10 cellular contexts compared by ENCODE assay signal in genomic region chrX:12999422-12999821, GRCh38. TPM values are rescaled to one million over a fixed set of nuclear protein-coding genes. Genes with fewer than 3 reads are reported as not detected.
A peak's percentile ranks its signal among the peaks of the same experiment; 100 is the strongest.
DNase-seq lines count a peak whose midpoint lies in the region; ATAC-seq and TF ChIP-seq lines count a peak whose summit lies in the region.
"Had no signal": no experiment of that assay in that cellular context is flagged by ENCODE, and none has a peak within 500 bp of the region (broad histone marks: within the 10 kb centered on the region; RNA-seq: fewer than 3 reads in every experiment).

No MANE protein-coding gene starts in this region.

- no peaks in the 10 kb centered on the region for H3K36me3 Mint-ChIP-seq in natural killer cell

- ATAC-seq in GM18511 (IDR thresholded peaks at IDR 0.05; ENCODE audit: unreplicated experiment), result peak; percentile 49
- peak; percentile 61 for ATAC-seq in HG02870 (IDR thresholded peaks at IDR 0.05; ENCODE audit: unreplicated experiment)
- peak; percentile 53 to 71 (median 66) for ATAC-seq in natural killer cell

- WGBS in prostate gland, result 78% methylated on average over 9 of the region's 9 CpGs

- no peaks in the 10 kb centered on the region for H3K36me3 ChIP-seq in prostate gland

- H3K4me1 Mint-ChIP-seq in natural killer cell, result peaks cover 27% of the 10 kb centered on the region in 2 donors

- H3K9me3 ChIP-seq in prostate gland, result no peaks in the 10 kb centered on the region

- peaks cover 0 to 24% of the 10 kb centered on the region in 2 donors for H3K27me3 Mint-ChIP-seq in natural killer cell (ENCODE audit: low read depth in 2 of 2)

- H3K4me3 Mint-ChIP-seq in natural killer cell, result peak overlapping the region; percentile 77

- no peaks in the 10 kb centered on the region for H3K9me3 Mint-ChIP-seq in natural killer cell

- no peak overlapping the region for H3K4me3 ChIP-seq in prostate gland

- H3K27ac Mint-ChIP-seq in natural killer cell, result peak overlapping the region; percentile 90 to 94

- no peaks in the 10 kb centered on the region for H3K4me1 ChIP-seq in prostate gland (replicated peaks)

- DNase-seq in activated CD4-positive, alpha-beta T cell treated with anti-CD3 and anti-CD28 coated beads for 4 hours, result peak; percentile 50 to 51
- DNase-seq in natural killer cell, result no peak
- no peak for DNase-seq in OCI-M1 (lab: John Stamatoyannopoulos, UW)
- DNase-seq in NCI-H524 (lab: John Stamatoyannopoulos, UW), result no peak
- DNase-seq in HCEC 1CT, result no peak
- no peak for DNase-seq in prostate gland (ENCODE audit: low spot score)

- intact Hi-C loops in natural killer cell (cut with micrococcal nuclease), result no loop called here
- intact Hi-C loops in prostate gland (cut with DNase I), result no loop called here

- no peak for TF ChIP-seq CTCF in natural killer cell (IDR thresholded peaks at IDR 0.05)
- TF ChIP-seq CTCF in prostate gland (IDR thresholded peaks at IDR 0.05), result no peak

- TF ChIP-seq POLR2A in prostate gland (IDR thresholded peaks at IDR 0.05), result no peak

- no peak overlapping the region for H3K27ac ChIP-seq in prostate gland

- H3K27me3 ChIP-seq in prostate gland (replicated peaks; ENCODE audit: insufficient read depth), result no peaks in the 10 kb centered on the region

RNA-seq across cellular contexts. Expression of gene TMSB4X, which starts 24.5 kb away (rescaled TPM):
- total RNA-seq in natural killer cell (1,000 to 10,000 TPM; 5,049 to 6,005 (median 5,892) TPM), prostate gland (1,000 to 10,000 TPM; 1,116 to 1,330 TPM)

RNA-seq across cellular contexts. Expression of gene FAM9C, which starts 45.0 kb away (rescaled TPM):
- total RNA-seq in natural killer cell (not detected), prostate gland (1 to 10 TPM in 1 of 2 donors, not detected in 1; 6.5 TPM)
- total RNA-seq: glomerular endothelial cell, M059J had no signal

Comparison
In these comparisons a context has a peak if more than half of its experiments do, and no peak if none do; other contexts are left out.
1. DNase-seq: peak in activated CD4-positive, alpha-beta T cell treated with anti-CD3 and anti-CD28 coated beads for 4 hours (2 of 2); none in natural killer cell (single experiment), OCI-M1 (single experiment), NCI-H524 (0 of 2), HCEC 1CT (single experiment) and prostate gland (single experiment).
2. Peak in every context shown above with its lines, with median percentiles within 50 percentile points of each other: ATAC-seq.